8 cellular contexts compared by ENCODE assay signal in genomic region chr2:102355526-102356380, GRCh38. TPM values are rescaled to one million over a fixed set of nuclear protein-coding genes. Genes with fewer than 3 reads are reported as not detected.
DNase-seq lines count a peak whose midpoint lies in the region; ATAC-seq and TF ChIP-seq lines count a peak whose summit lies in the region.

Gene IL18R1 (plus strand): TSS chr2:102355796. CDS start chr2:102362661, 6,865 bp downstream.

- in situ Hi-C loops in SK-MEL-5 (cut with HindIII; ENCODE audit: low pct_unique_long_range_greater_than_20kb, low sequenced_read_pairs) = no loop called here

- H3K4me3 ChIP-seq in HL-60 (replicated peaks; ENCODE audit: insufficient read depth, low read length) = peak within 1 kb of the TSS; percentile 69
- H3K4me3 ChIP-seq in thoracic aorta = peak within 1 kb of the TSS; percentile 88

- H3K36me3 Mint-ChIP-seq in osteocyte (ENCODE audit: unreplicated experiment) = no peaks in the 10 kb centered on the region

- H3K9me3 ChIP-seq in thoracic aorta = no peaks in the 10 kb centered on the region

- H3K27me3 ChIP-seq in HL-60 (ENCODE audit: insufficient read depth, poor library complexity, severe bottlenecking) (no peaks in the 10 kb centered on the region), thoracic aorta (replicated peaks; ENCODE audit: insufficient read depth) (no peaks in the 10 kb centered on the region)

- no peaks in the 10 kb centered on the region for H3K36me3 ChIP-seq in thoracic aorta

- peak within 1 kb of the TSS; percentile 65 for H3K4me3 Mint-ChIP-seq in osteocyte (ENCODE audit: unreplicated experiment)

- H3K27ac Mint-ChIP-seq in osteocyte (ENCODE audit: unreplicated experiment) = no peak within 1 kb of the TSS

- ATAC-seq in GM19467 (IDR thresholded peaks at IDR 0.05; ENCODE audit: unreplicated experiment) (peak; percentile 94), thoracic aorta (ENCODE audit: insufficient number of reproducible peaks, low FRiP score, low read depth) (peak; percentile 90)

- H3K4me1 Mint-ChIP-seq in osteocyte (ENCODE audit: unreplicated experiment) = peaks cover 7% of the 10 kb centered on the region

- TF ChIP-seq CTCF in HL-60 (IDR thresholded peaks at IDR 0.05; ENCODE audit: insufficient read depth, low read length) (peak; percentile 45), osteocyte (IDR thresholded peaks at IDR 0.05) (peak; percentile 87), thoracic aorta (IDR thresholded peaks at IDR 0.05) (peak; percentile 83)

- H3K27me3 Mint-ChIP-seq in osteocyte (ENCODE audit: unreplicated experiment) = peaks cover 57% of the 10 kb centered on the region

- H3K9me3 Mint-ChIP-seq in osteocyte (ENCODE audit: unreplicated experiment) = no peaks in the 10 kb centered on the region

- DNase-seq in DMS114 treated with DMSO at 0.1 percent for 48 hours (lab: John Stamatoyannopoulos, UW; ENCODE audit: unreplicated experiment) (peak; percentile 52), HL-60 (ENCODE audit: low read depth in 1 of 2, low spot score in 1 of 2) (peak; percentile 31 to 67), SK-MEL-5 (ENCODE audit: low read depth, low spot score) (peak; percentile 58), glomerular visceral epithelial cell (ENCODE audit: extremely low spot score) (peak; percentile 83), osteocyte (ENCODE audit: extremely low spot score, unreplicated experiment) (peak; percentile 90), thoracic aorta (ENCODE audit: low spot score) (peak; percentile 18)
- DNase-seq in activated naive CD4-positive, alpha-beta T cell treated with Interleukin-2 at 50 U/mL for 16 hours = peak; percentile 71

- H3K27ac ChIP-seq in HL-60 (replicated peaks) (peak within 1 kb of the TSS; percentile 44), thoracic aorta (peak within 1 kb of the TSS; percentile 36 to 41)

- H3K4me1 ChIP-seq in thoracic aorta (ENCODE audit: control insufficient read depth in 1 of 2, low read depth in 2 of 2) = peaks cover 0 to 5% of the 10 kb centered on the region in 2 donors

RNA-seq across cellular contexts. Expression of gene IL18R1, which starts in this region (rescaled TPM):
- 0.37 and 0.59 TPM in 2 replicates for total RNA-seq in SK-MEL-5 (2014; rRNA removed; shearing (Covaris generic))
- 0.33 and 0.58 TPM in 2 replicates for polyA plus RNA-seq in SK-MEL-5 (2015; cell fraction: cytosol; rRNA removed)
- polyA plus RNA-seq in SK-MEL-5 (2015; cell fraction: nucleus; rRNA removed) = 0.75 and 1.1 TPM in 2 replicates
- total RNA-seq in osteocyte (0.26 and 0.38 TPM in 2 replicates), thoracic aorta (10 to 100 TPM in 1 of 2 donors, 1 to 10 TPM in 1; 9.3 to 22.2 TPM)

Comparison
In these comparisons a context has a peak if more than half of its experiments do, and no peak if none do; other contexts are left out.
1. Peak in every context shown above with its lines: DNase-seq, ATAC-seq, H3K4me3 ChIP-seq and H3K27ac ChIP-seq.
2. Peak in DNase-seq in osteocyte; RNA of the gene not detected or under 1 TPM.
3. DNase-seq: peak in every context shown above with its lines; median percentile 90 in osteocyte; 83 in glomerular visceral epithelial cell; 71 in activated naive CD4-positive, alpha-beta T cell treated with Interleukin-2 at 50 U/mL for 16 hours; 58 in SK-MEL-5; 52 in DMS114 treated with DMSO at 0.1 percent for 48 hours; 49 in HL-60; 18 in thoracic aorta.